Comparison of ENCODE assay signal across 13 cellular contexts in the genomic region with DNA sequence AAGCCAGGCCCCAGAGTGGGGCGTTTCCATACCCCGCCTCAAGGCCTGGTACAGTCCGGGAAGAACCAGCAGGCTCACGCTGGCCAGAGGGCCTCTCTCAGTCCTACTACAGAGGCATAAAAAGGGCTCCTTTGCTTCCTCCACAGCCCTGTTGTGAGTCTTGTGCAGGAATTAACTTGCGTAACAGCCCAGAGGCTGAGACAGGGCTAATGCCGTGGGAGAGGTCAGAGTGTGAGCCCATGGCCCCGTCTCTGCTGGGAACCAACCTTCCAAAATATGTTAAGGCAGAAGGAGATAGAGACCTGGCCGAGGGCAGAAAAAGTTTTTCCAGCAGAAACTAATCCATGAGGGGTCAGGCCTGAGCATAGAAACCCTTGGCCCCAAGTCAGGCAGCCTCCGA. TPM values are rescaled to one million over a fixed set of nuclear protein-coding genes. Genes with fewer than 3 reads are reported as not detected.
DNase-seq lines count a peak whose midpoint lies in the region; ATAC-seq, FAIRE-seq and TF ChIP-seq lines count a peak whose summit lies in the region.
"Had no signal": no experiment of that assay in that cellular context is flagged by ENCODE, and none has a peak within 500 bp of the region (broad histone marks: within the 10 kb centered on the region; RNA-seq: fewer than 3 reads in every experiment).

No MANE protein-coding gene starts in this region.

- H3K4me3 ChIP-seq in body of pancreas (no peak overlapping the region), hepatocyte (no peak overlapping the region), skeletal muscle tissue (ENCODE audit: low read length in 3 of 3) (no peak overlapping the region), kidney (ENCODE audit: low read length in 2 of 2) (no peak overlapping the region)
- H3K4me3 ChIP-seq: MG63 had no signal

- ATAC-seq in body of pancreas (peak; percentile 19), GM21390 (IDR thresholded peaks at IDR 0.05; ENCODE audit: unreplicated experiment) (no peak)
- ATAC-seq: naive thymus-derived CD4-positive, alpha-beta T cell; T-cell had no signal

- H3K36me3 ChIP-seq in body of pancreas (replicated peaks in 1 of 2; ENCODE audit: insufficient read depth in 1 of 2, low read depth in 2 of 2): peaks cover 0 to 26% of the 10 kb centered on the region in 2 donors
- H3K36me3 ChIP-seq in hepatocyte (replicated peaks; ENCODE audit: insufficient read depth, low read depth): no peaks in the 10 kb centered on the region
- peaks cover 55 to 68% (median 55%) of the 10 kb centered on the region in 3 donors for H3K36me3 ChIP-seq in skeletal muscle tissue (ENCODE audit: control insufficient read depth in 3 of 3, insufficient read depth in 3 of 3, low read length in 3 of 3)
- peaks cover 16 to 22% of the 10 kb centered on the region in 2 donors for H3K36me3 ChIP-seq in kidney (ENCODE audit: control insufficient read depth in 1 of 2, insufficient read depth in 2 of 2, low read length in 2 of 2)

- no peak for FAIRE-seq in kidney (lab: Jason Lieb, UNC)

- H3K27me3 ChIP-seq in body of pancreas (no peaks in the 10 kb centered on the region), hepatocyte (no peaks in the 10 kb centered on the region), skeletal muscle tissue (ENCODE audit: control insufficient read depth in 3 of 3, insufficient read depth in 3 of 3, low read length in 3 of 3) (no peaks in the 10 kb centered on the region)
- H3K27me3 ChIP-seq: MG63 had no signal

- peaks cover 12% of the 10 kb centered on the region for H3K79me2 ChIP-seq in hepatocyte

- no peaks in the 10 kb centered on the region for H3K9me3 ChIP-seq in body of pancreas
- no peaks in the 10 kb centered on the region for H3K9me3 ChIP-seq in hepatocyte (ENCODE audit: low read depth)
- H3K9me3 ChIP-seq in skeletal muscle tissue (ENCODE audit: control insufficient read depth in 3 of 3, low read length in 3 of 3): no peaks in the 10 kb centered on the region
- no peaks in the 10 kb centered on the region for H3K9me3 ChIP-seq in kidney (ENCODE audit: control insufficient read depth in 1 of 2, low read length in 2 of 2)
- H3K9me3 ChIP-seq: MG63 had no signal

- H3K4me1 ChIP-seq in body of pancreas: no peaks in the 10 kb centered on the region
- H3K4me1 ChIP-seq in hepatocyte (ENCODE audit: insufficient read depth): peaks cover 23% of the 10 kb centered on the region
- peaks cover 4 to 16% (median 16%) of the 10 kb centered on the region in 3 donors for H3K4me1 ChIP-seq in skeletal muscle tissue (ENCODE audit: control insufficient read depth in 3 of 3, insufficient read depth in 3 of 3, low read length in 3 of 3)
- H3K4me1 ChIP-seq in kidney (ENCODE audit: control insufficient read depth in 1 of 2, insufficient read depth in 1 of 2, low read depth in 1 of 2, low read length in 2 of 2): no peaks in the 10 kb centered on the region

- TF ChIP-seq CTCF in body of pancreas (IDR thresholded peaks at IDR 0.05): no peak
- TF ChIP-seq CTCF in hepatocyte (IDR thresholded peaks at IDR 0.05; ENCODE audit: poor library complexity): no peak
- TF ChIP-seq CTCF in kidney (IDR thresholded peaks at IDR 0.05; ENCODE audit: borderline replicate concordance, extremely low read depth, insufficient read depth): no peak

- no peak overlapping the region for H2AFZ ChIP-seq in hepatocyte

- peak; percentile 41 for DNase-seq in EH (ENCODE audit: low read depth)
- DNase-seq in body of pancreas: no peak
- no peak for DNase-seq in hepatocyte (ENCODE audit: low spot score)
- no peak for DNase-seq in activated naive CD4-positive, alpha-beta T cell treated with Interleukin-2 at 50 U/mL for 16 hours
- DNase-seq in NCI-H1417 treated with DMSO at 0.1 percent for 48 hours (lab: John Stamatoyannopoulos, UW): no peak
- no peak for DNase-seq in kidney
- DNase-seq: amygdala; left cardiac atrium; MG63; naive thymus-derived CD4-positive, alpha-beta T cell; T-cell had no signal

- H3K9ac ChIP-seq in skeletal muscle tissue (ENCODE audit: low read depth in 1 of 3, low read length in 3 of 3): no peak overlapping the region
- H3K9ac ChIP-seq in kidney (ENCODE audit: low read length in 2 of 2): no peak overlapping the region

- intact Hi-C loops in body of pancreas (cut with DNase I) (no loop called here), kidney (cut with DNase I) (no loop called here)

- peaks cover 2% of the 10 kb centered on the region for H4K20me1 ChIP-seq in hepatocyte (ENCODE audit: insufficient read depth, poor library complexity, severe bottlenecking)

- no peak overlapping the region for H3K27ac ChIP-seq in body of pancreas
- peak overlapping the region; percentile 80 for H3K27ac ChIP-seq in hepatocyte
- H3K27ac ChIP-seq in skeletal muscle tissue (ENCODE audit: low read depth, low read length): peak overlapping the region; percentile 25
- no peak overlapping the region for H3K27ac ChIP-seq in kidney (ENCODE audit: low read depth in 2 of 2, low read length in 2 of 2)

- H3K4me2 ChIP-seq in hepatocyte: no peak overlapping the region

- 81 to 95% methylated on average over 9 of the region's 9 CpGs for WGBS in body of pancreas, 2 donors
- WGBS in hepatocyte (ENCODE audit: low lambda C conversion rate, missing lambda C conversion rate): 80% methylated on average over 9 of the region's 9 CpGs

- no peak for TF ChIP-seq POLR2A in body of pancreas (IDR thresholded peaks at IDR 0.05)

- no peaks in the 10 kb centered on the region for H3K9me2 ChIP-seq in hepatocyte (replicated peaks; ENCODE audit: insufficient read depth)

RNA-seq across cellular contexts. Expression of a gene that starts 19.9 kb away (rescaled TPM):
- total RNA-seq in body of pancreas (10 to 100 TPM; 28.7 to 31.4 TPM), hepatocyte (32.1 and 58.2 TPM in 2 replicates), skeletal muscle tissue (11.0 TPM), kidney (54.1 TPM)
- polyA plus RNA-seq in hepatocyte (90.0 and 102 TPM in 2 replicates), kidney (ENCODE audit: insufficient read depth, low read depth, low replicate concordance) (22.9 TPM)

RNA-seq across cellular contexts. Expression of a gene that starts 24.5 kb away (rescaled TPM):
- total RNA-seq in body of pancreas (100 to 1,000 TPM in 1 of 2 donors, 10 to 100 TPM in 1; 63.3 to 172 TPM), hepatocyte (85.8 and 89.5 TPM in 2 replicates), skeletal muscle tissue (71.0 TPM), kidney (101 TPM)
- polyA plus RNA-seq in hepatocyte (123 and 152 TPM in 2 replicates), kidney (ENCODE audit: insufficient read depth, low read depth, low replicate concordance) (33.6 TPM)

Comparison
In these comparisons a context has a peak if more than half of its experiments do, and no peak if none do; other contexts are left out.
1. H3K27ac ChIP-seq: peak in hepatocyte (single experiment) and skeletal muscle tissue (single experiment); none in body of pancreas (0 of 4) and kidney (0 of 2).